Comparison of ENCODE assay signal across 10 cellular contexts in the genomic region with DNA sequence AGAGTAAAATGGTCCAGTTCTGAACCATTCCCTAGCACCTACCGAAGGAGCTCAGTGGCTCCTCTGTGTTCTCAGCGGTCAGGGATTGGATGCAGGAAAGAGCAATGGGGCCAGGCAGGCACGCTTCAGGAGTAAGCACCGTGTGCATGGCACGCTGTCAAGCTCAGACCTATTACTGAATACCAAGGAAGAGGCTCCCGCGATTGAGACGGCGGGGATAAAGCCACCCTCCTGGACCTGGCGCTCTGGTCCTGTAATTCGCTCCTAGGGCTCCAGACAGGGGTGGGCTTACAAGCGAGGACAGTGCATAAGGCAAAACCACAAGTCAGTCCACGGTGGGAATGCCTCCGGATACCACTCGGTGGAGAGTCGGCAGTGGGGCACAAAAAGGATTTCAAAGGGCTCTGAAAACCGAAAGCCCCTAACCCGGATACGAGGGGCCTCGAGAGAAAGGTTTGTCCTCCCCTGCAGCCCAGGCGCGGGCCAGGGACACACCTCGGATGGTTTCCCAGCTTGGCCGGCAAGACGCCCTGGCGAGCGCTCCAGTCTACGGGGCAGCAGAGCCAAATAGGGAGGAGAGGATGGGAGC. TPM values are rescaled to one million over a fixed set of nuclear protein-coding genes. Genes with fewer than 3 reads are reported as not detected.
A peak's percentile ranks its signal among the peaks of the same experiment; 100 is the strongest.
DNase-seq lines count a peak whose midpoint lies in the region; ATAC-seq, FAIRE-seq and TF ChIP-seq lines count a peak whose summit lies in the region.
"Had no signal": no experiment of that assay in that cellular context is flagged by ENCODE, and none has a peak within 500 bp of the region (broad histone marks: within the 10 kb centered on the region; RNA-seq: fewer than 3 reads in every experiment).

No MANE protein-coding gene starts in this region.

- peaks cover 26 to 43% (median 40%) of the 10 kb centered on the region in 3 donors for H3K4me1 Mint-ChIP-seq in IgD-negative memory B cell
- H3K4me1 Mint-ChIP-seq in WTC11, result peaks cover 9% of the 10 kb centered on the region
- peaks cover 15% of the 10 kb centered on the region for H3K4me1 Mint-ChIP-seq in mesothelial cell of epicardium

- H3K27ac ChIP-seq in epithelial cell of prostate, result peak overlapping the region; percentile 64

- peak; percentile 62 for ATAC-seq in WTC11
- no peak for ATAC-seq in GM18519 (IDR thresholded peaks at IDR 0.05; ENCODE audit: low FRiP score, unreplicated experiment)

- POLR2A ChIA-PET in WTC11 (lab: Charles Lee), result interaction anchor here (0.7 to 1.0 kb wide), 2 partner anchors 34 to 35 kb away, joined by 3 read pairs; a partner anchor contains a TSS

- H3K27me3 Mint-ChIP-seq in IgD-negative memory B cell (no peaks in the 10 kb centered on the region), WTC11 (ENCODE audit: low read depth) (peaks cover 43% of the 10 kb centered on the region), mesothelial cell of epicardium (ENCODE audit: low read depth) (no peaks in the 10 kb centered on the region)

- CTCF ChIA-PET in WTC11 (lab: Charles Lee), result interaction anchor here (0.6 to 2.2 kb wide), 3 partner anchors 13 to 1020 kb away, joined by 3 to 8 read pairs (median 6); no protein-coding TSS in a partner anchor

- DNase-seq in NCI-H2029 treated with DMSO at 0.1 percent for 48 hours (lab: John Stamatoyannopoulos, UW) (peak; percentile 4), NCI-H2029 (lab: John Stamatoyannopoulos, UW) (no peak), WTC11 (ENCODE audit: low spot score) (peak; percentile 55), epithelial cell of prostate (ENCODE audit: low read depth, low spot score) (no peak), mesothelial cell of epicardium (ENCODE audit: low spot score in 2 of 2, unreplicated experiment in 2 of 2) (peak in 1 of 2 experiments; percentile 70), urothelium cell line (ENCODE audit: low spot score) (peak; percentile 70)

- no peak for TF ChIP-seq CTCF in WTC11 (IDR thresholded peaks at IDR 0.05)
- TF ChIP-seq CTCF in mesothelial cell of epicardium (IDR thresholded peaks at IDR 0.05; ENCODE audit: unreplicated experiment), result no peak

- H3K27ac Mint-ChIP-seq in IgD-negative memory B cell, result peak overlapping the region; percentile 92 to 98 (median 97)
- no peak overlapping the region for H3K27ac Mint-ChIP-seq in WTC11
- peak overlapping the region; percentile 88 for H3K27ac Mint-ChIP-seq in mesothelial cell of epicardium

- FAIRE-seq in urothelium cell line (lab: Jason Lieb, UNC), result no peak
- FAIRE-seq: colon, G401.6 had no signal

- H3K4me3 Mint-ChIP-seq in IgD-negative memory B cell (peak overlapping the region; percentile 94 to 99 (median 96)), WTC11 (peak overlapping the region; percentile 83), mesothelial cell of epicardium (peak overlapping the region; percentile 83)

- H3K9me3 Mint-ChIP-seq in IgD-negative memory B cell (no peaks in the 10 kb centered on the region), WTC11 (no peaks in the 10 kb centered on the region), mesothelial cell of epicardium (no peaks in the 10 kb centered on the region)

- H3K36me3 Mint-ChIP-seq in IgD-negative memory B cell, result no peaks in the 10 kb centered on the region
- no peaks in the 10 kb centered on the region for H3K36me3 Mint-ChIP-seq in WTC11
- H3K36me3 Mint-ChIP-seq in mesothelial cell of epicardium, result no peaks in the 10 kb centered on the region

TF ChIP-seq in WTC11, 78 proteins besides CTCF, POLR2A, EP300 and RAD21:
- TF ChIP-seq ZNF219 (CRISPR knock-in tag; IDR thresholded peaks at IDR 0.05; ENCODE audit: borderline replicate concordance) (no peak), SOX15 (CRISPR knock-in tag; IDR thresholded peaks at IDR 0.05) (no peak), CREB1 (CRISPR knock-in tag; IDR thresholded peaks at IDR 0.05) (no peak), NFE2L1 (CRISPR knock-in tag; IDR thresholded peaks at IDR 0.05) (0 out of 2 replicates have a peak, but pooled peaks have one; percentile 15)

RNA-seq across cellular contexts. Expression of a gene that starts 1.0 kb away (rescaled TPM):
- 25.0 TPM for polyA plus RNA-seq in IgD-negative memory B cell
- total RNA-seq in WTC11 (2021) (20.6 to 23.1 TPM (median 20.9 TPM) in 3 replicates), mesothelial cell of epicardium (20.3 to 21.2 TPM (median 20.8 TPM) in 3 replicates)

RNA-seq across cellular contexts. Expression of a gene that starts 34.9 kb away (rescaled TPM):
- 10.6 TPM for polyA plus RNA-seq in IgD-negative memory B cell
- 27.1 to 30.5 TPM (median 28.8 TPM) in 3 replicates for total RNA-seq in WTC11 (2021)
- 29.2 to 30.8 TPM (median 30.0 TPM) in 3 replicates for total RNA-seq in mesothelial cell of epicardium

RNA-seq across cellular contexts. Expression of a gene that starts 55.8 kb away (rescaled TPM):
- polyA plus RNA-seq in IgD-negative memory B cell, result 15.7 TPM
- total RNA-seq in WTC11 (2021) (0.72 to 2.1 TPM (median 1.9 TPM) in 3 replicates), mesothelial cell of epicardium (5.6 to 6.8 TPM (median 5.9 TPM) in 3 replicates)

Comparison
In these comparisons a context has a peak if more than half of its experiments do, and no peak if none do; other contexts are left out.
1. DNase-seq: peak in NCI-H2029 treated with DMSO at 0.1 percent for 48 hours (single experiment), WTC11 (single experiment) and urothelium cell line (single experiment); none in NCI-H2029 (single experiment) and epithelial cell of prostate (single experiment).
2. Peak in every context shown above with its lines, with median percentiles within 50 percentile points of each other: H3K4me3 Mint-ChIP-seq.